ENCODE assay signal across 28 cellular contexts in genomic region chr18:49123431-49123830, GRCh38.
A peak's percentile ranks its signal among the peaks of the same experiment; 100 is the strongest.
DNase-seq lines count a peak whose midpoint lies in the region; ATAC-seq, FAIRE-seq and TF ChIP-seq lines count a peak whose summit lies in the region.
"Had no signal": no experiment of that assay in that cellular context is flagged by ENCODE, and none has a peak within 500 bp of the region (broad histone marks: within the 10 kb centered on the region; RNA-seq: fewer than 3 reads in every experiment).

No MANE protein-coding gene starts in this region.

- FAIRE-seq in D721Med (lab: Jason Lieb, UNC): no peak
- FAIRE-seq: endothelial cell of umbilical vein, GM12878, urothelium cell line had no signal

- TF ChIP-seq CTCF in astrocyte of the spinal cord (IDR thresholded peaks at IDR 0.05; ENCODE audit: low read depth, low read length): no peak
- TF ChIP-seq CTCF in D721Med (IDR thresholded peaks at IDR 0.05; ENCODE audit: insufficient read depth, missing control alignments): no peak

- no peak overlapping the region for H3K4me3 ChIP-seq in astrocyte of the spinal cord (ENCODE audit: low read depth, low read length)
- H3K4me3 ChIP-seq: GM12878, HAP-1, pancreas, PC-9, smooth muscle cell, thoracic aorta had no signal

- in situ Hi-C loops in astrocyte of the spinal cord (cut with HindIII; ENCODE audit: low sequenced_read_pairs): no loop called here

- ATAC-seq in GM19351 (IDR thresholded peaks at IDR 0.05; ENCODE audit: unreplicated experiment) (no peak), HG03196 (IDR thresholded peaks at IDR 0.05; ENCODE audit: unreplicated experiment) (no peak)
- ATAC-seq: activated T-cell treated with anti-CD3 and anti-CD28 coated beads, Interleukin-2, amount 50 U/mL, for 72 hours; GM12878; left colon; pancreas; Right ventricle myocardium inferior had no signal

- DNase-seq in AG20443 (ENCODE audit: low spot score) (peak; percentile 30), NCI-H1417 (lab: John Stamatoyannopoulos, UW) (peak in 2 of 3 experiments; percentile 42 to 80), astrocyte of the spinal cord (ENCODE audit: low read depth, low spot score) (peak; percentile 39), fibroblast of peridontal ligament (ENCODE audit: extremely low read depth) (peak; percentile 58), D721Med (ENCODE audit: insufficient read length, low spot score) (no peak)
- no peak for DNase-seq in activated effector memory CD4-positive, alpha-beta T cell treated with anti-CD3 and anti-CD28 coated beads, Interleukin-2, amount 50 U/mL, for 16 hours
- DNase-seq: activated CD4-positive, alpha-beta T cell treated with anti-CD3 and anti-CD28 coated beads, Interleukin-2, amount 50 U/mL, for 48 hours; activated CD4-positive, CD25-positive, alpha-beta regulatory T cell treated with anti-CD3 and anti-CD28 coated beads, Interleukin-2, amount 50 U/mL, for 72 hours; activated naive CD4-positive, alpha-beta T cell; activated T-cell treated with anti-CD3 and anti-CD28 coated beads, Interleukin-2, amount 50 U/mL, for 72 hours; cerebellar nuclear complex; EL; left colon; NCI-H187; NCI-H2171 treated with DMSO at 0.1 percent for 48 hours; NCI-H524; pancreas; PC-9; stimulated activated naive CD4-positive, alpha-beta T cell had no signal

Comparison
In these comparisons a context has a peak if more than half of its experiments do, and no peak if none do; other contexts are left out.
1. DNase-seq: peak in AG20443 (single experiment), NCI-H1417 (2 of 3), astrocyte of the spinal cord (single experiment) and fibroblast of peridontal ligament (single experiment); none in activated effector memory CD4-positive, alpha-beta T cell treated with anti-CD3 and anti-CD28 coated beads, Interleukin-2, amount 50 U/mL, for 16 hours (single experiment) and D721Med (single experiment).